In the genomic region with DNA sequence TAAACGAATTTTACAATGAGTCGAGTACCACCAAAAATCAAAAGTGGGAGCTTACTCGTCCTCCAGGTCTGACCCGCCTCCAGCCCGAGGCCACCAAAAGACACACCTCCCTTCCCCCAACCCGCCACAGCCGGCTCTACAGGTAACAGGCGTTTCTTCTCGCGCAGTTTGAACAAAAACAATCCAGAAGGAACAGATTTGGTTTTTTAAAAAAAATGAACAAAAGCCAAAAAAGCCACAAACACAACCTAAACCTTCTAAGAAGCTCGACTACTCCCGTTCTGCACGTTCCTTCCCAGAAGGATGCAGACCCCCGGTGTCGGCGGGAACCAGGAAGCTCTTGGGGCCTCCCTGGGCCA, we compare ENCODE assay signal across 8 cellular contexts. TPM values are rescaled to one million over a fixed set of nuclear protein-coding genes. Genes with fewer than 3 reads are reported as not detected.
DNase-seq lines count a peak whose midpoint lies in the region; ATAC-seq and TF ChIP-seq lines count a peak whose summit lies in the region.

No MANE protein-coding gene starts in this region.

- H3K9me1 ChIP-seq in IMR-90 (ENCODE audit: insufficient read depth, low read length): 0 out of 2 replicates have a peak, but pooled peaks cover 3% of the 10 kb centered on the region

- intact Hi-C loops in IMR-90 (cut with micrococcal nuclease): loop anchor here (5.0 kb wide), 1 partner anchor 56 kb away; no protein-coding TSS in a partner anchor
- intact Hi-C loops in MCF 10A (cut with micrococcal nuclease): loop anchor here (2.0 kb wide), 1 partner anchor 22 kb away; no protein-coding TSS in a partner anchor
- intact Hi-C loops in left colon (cut with DNase I, micrococcal nuclease): no loop called here

- peak overlapping the region; percentile 55; the same call in 1 of the 2 replicates for H3K56ac ChIP-seq in IMR-90 (ENCODE audit: extremely low read depth, insufficient read depth, low read length)

- no peak overlapping the region for H2BK120ac ChIP-seq in IMR-90 (ENCODE audit: low read depth, low read length)

- TF ChIP-seq RAD21 in IMR-90 (IDR thresholded peaks at IDR 0.05; ENCODE audit: low read length): no peak

- H3K27me3 Mint-ChIP-seq in MCF 10A (ENCODE audit: insufficient read depth, unreplicated experiment): no peaks in the 10 kb centered on the region

- H4K8ac ChIP-seq in IMR-90 (ENCODE audit: low read depth in 2 of 2, low read length in 2 of 2): peak overlapping the region in 1 of 2 experiments; percentile 67; a peak in 1 of 4 replicates

- no peak overlapping the region for H4K91ac ChIP-seq in IMR-90 (ENCODE audit: insufficient read depth, low read depth, low read length)

- CTCF ChIA-PET in IMR-90 (lab: Yijun Ruan, JAX) (interaction anchor here (1.3 kb wide), 1 partner anchor 18 kb away, joined by 5 read pairs; no protein-coding TSS in a partner anchor), MCF 10A (lab: Yijun Ruan, JAX) (interaction anchor here (0.6 to 4.0 kb wide), 5 partner anchors 18 to 452 kb away, joined by 3 to 29 read pairs (median 3); no protein-coding TSS in a partner anchor)

- H4K20me1 ChIP-seq in IMR-90 (ENCODE audit: insufficient read depth, low read length): peaks cover 5% of the 10 kb centered on the region; the same call in 1 of the 2 replicates

- peak overlapping the region; percentile 98 for H2AFZ ChIP-seq in IMR-90 (replicated peaks; ENCODE audit: low read length, poor library complexity)

- no peaks in the 10 kb centered on the region for H3K36me3 ChIP-seq in IMR-90 (ENCODE audit: control insufficient read depth, insufficient read depth, low read length)

- no peaks in the 10 kb centered on the region for H3K9me3 ChIP-seq in IMR-90 (ENCODE audit: control insufficient read depth, insufficient read depth, low read length)

- dilution Hi-C loops in IMR-90 (cut with HindIII; ENCODE audit: low sequenced_read_pairs, unreplicated experiment): no loop called here

- H3K9ac ChIP-seq in IMR-90 (ENCODE audit: low read depth, low read length): peak overlapping the region; percentile 84

- peak overlapping the region; percentile 88 for H3K4me3 ChIP-seq in IMR-90 (ENCODE audit: insufficient read depth, low read depth, low read length)

- in situ Hi-C loops in IMR-90 (cut with MboI; ENCODE audit: low sequenced_read_pairs): no loop called here

- POLR2A ChIA-PET in IMR-90 (lab: Charles Lee; ENCODE audit: unreplicated experiment): interaction anchor here (0.6 to 1.2 kb wide), 2 partner anchors 132 to 393 kb away, joined by 3 to 4 read pairs; no protein-coding TSS in a partner anchor
- POLR2A ChIA-PET in MCF 10A (lab: Yijun Ruan, JAX): interaction anchor here (0.7 to 2.3 kb wide), 21 partner anchors 8 to 1965 kb away, joined by 3 to 43 read pairs (median 4); partner anchors contain the start of genes MRPL57 and SKA3

- H3K36me3 Mint-ChIP-seq in MCF 10A (ENCODE audit: insufficient read depth, unreplicated experiment): no peaks in the 10 kb centered on the region

- H3K23ac ChIP-seq in IMR-90 (ENCODE audit: low read depth, low read length): 0 out of 2 replicates have a peak overlapping the region, but pooled peaks have one; percentile 46

- no peaks in the 10 kb centered on the region for H3K9me3 Mint-ChIP-seq in MCF 10A (ENCODE audit: unreplicated experiment)

- no peak overlapping the region for H3K14ac ChIP-seq in IMR-90 (replicated peaks; ENCODE audit: low read depth, low read length)

- no peak overlapping the region for H2BK20ac ChIP-seq in IMR-90 (ENCODE audit: low read depth, low read length)

- peak overlapping the region; percentile 88 for H3K4me3 Mint-ChIP-seq in MCF 10A (ENCODE audit: unreplicated experiment)

- TF ChIP-seq CTCF in IMR-90 (conservative IDR thresholded peaks at IDR 0.05; ENCODE audit: low read depth, low read length) (no peak), MCF 10A (IDR thresholded peaks at IDR 0.05; ENCODE audit: unreplicated experiment) (no peak)

- no peak overlapping the region for H2AK9ac ChIP-seq in IMR-90 (replicated peaks; ENCODE audit: low read depth, low read length, poor library complexity)

- H3K4me1 ChIP-seq in IMR-90 (ENCODE audit: control insufficient read depth, insufficient read depth, low read length): no peaks in the 10 kb centered on the region

- peaks cover 22% of the 10 kb centered on the region for H3K4me1 Mint-ChIP-seq in MCF 10A (ENCODE audit: insufficient read depth, unreplicated experiment)

- no peaks in the 10 kb centered on the region for H3K27me3 ChIP-seq in IMR-90 (ENCODE audit: control insufficient read depth, insufficient read depth, low read length)

- peak overlapping the region; percentile 76 for H3K27ac ChIP-seq in IMR-90 (ENCODE audit: insufficient read depth, low read length)

- 0% methylated on average over 6 of the region's 16 CpGs; no CpG with 5 or more reads in 1 of the 2 experiments for WGBS in IMR-90 (ENCODE audit: extremely low coverage in 2 of 2, insufficient read length in 1 of 2), 2 experiments

- no peak for TF ChIP-seq POLR2A in IMR-90 (IDR thresholded peaks at IDR 0.05; ENCODE audit: low read depth, low read length)

- H4K5ac ChIP-seq in IMR-90 (ENCODE audit: low read depth, low read length): no peak overlapping the region

- no peak overlapping the region for H3K4ac ChIP-seq in IMR-90 (ENCODE audit: low read depth, low read length)

- H3K79me1 ChIP-seq in IMR-90 (ENCODE audit: low read depth in 1 of 2, low read length in 2 of 2): peaks cover 11 to 23% of the 10 kb centered on the region in 2 experiments

- no peak overlapping the region for H2BK5ac ChIP-seq in IMR-90 (ENCODE audit: low read depth, low read length, poor library complexity, severe bottlenecking)

- peak overlapping the region; percentile 75 for H3K27ac Mint-ChIP-seq in MCF 10A (ENCODE audit: low read depth, unreplicated experiment)

- H2AK5ac ChIP-seq in IMR-90 (ENCODE audit: low read depth, low read length): no peak overlapping the region

- H3K18ac ChIP-seq in IMR-90 (ENCODE audit: low read depth, low read length): no peak overlapping the region

- DNase-seq in DMS 273 (lab: John Stamatoyannopoulos, UW; ENCODE audit: unreplicated experiment) (peak; percentile 60), IMR-90 (no peak), T-helper 2 cell (peak in 3 of 5 experiments; percentile 25 to 71 (median 36)), MCF 10A (ENCODE audit: unreplicated experiment) (peak; percentile 65), left colon (peak; percentile 62 to 77)
- DNase-seq in stimulated activated CD4-positive, alpha-beta T cell treated with anti-CD3 and anti-CD28 coated beads, TNF-alpha, amount 100 ng/mL, for 24 hours (ENCODE audit: low read depth in 3 of 3): peak; percentile 15 to 56 (median 28)

- no TSS peak for BruUV-seq in IMR-90 (replicated peaks; lab: Mats Ljungman, UMichigan)
- BruUV-seq in MCF 10A (replicated peaks; lab: Mats Ljungman, UMichigan): no TSS peak

- no peak overlapping the region for H2BK15ac ChIP-seq in IMR-90 (ENCODE audit: low read depth, low read length)

- ATAC-seq in GM21367 (IDR thresholded peaks at IDR 0.05; ENCODE audit: unreplicated experiment): peak; percentile 39
- no peak for ATAC-seq in IMR-90 (ENCODE audit: low read depth)
- ATAC-seq in left colon: peak; percentile 59
- ATAC-seq in HG03521 (IDR thresholded peaks at IDR 0.05; ENCODE audit: unreplicated experiment): no peak

- H3K4me2 ChIP-seq in IMR-90 (ENCODE audit: low read depth, low read length): peak overlapping the region; percentile 87

TF ChIP-seq in IMR-90, 13 proteins besides CTCF, POLR2A, EP300 and RAD21:
- TF ChIP-seq SMC3 (IDR thresholded peaks at IDR 0.05; ENCODE audit: low read depth, low read length) (no peak), RFX5 (IDR thresholded peaks at IDR 0.05; ENCODE audit: low read depth, low read length) (no peak), MAZ (IDR thresholded peaks at IDR 0.05; ENCODE audit: borderline replicate concordance, low read depth, low read length) (no peak)

RNA-seq across cellular contexts. Expression of gene ZDHHC20, which starts 0.7 kb away (rescaled TPM):
- total RNA-seq in IMR-90 (2012; rRNA removed): 72.4 and 104 TPM in 2 replicates
- 11.6 and 16.1 TPM in 2 replicates for polyA plus RNA-seq in IMR-90 (2012; rRNA removed)
- 13.1 and 14.4 TPM in 2 replicates for polyA plus RNA-seq in IMR-90 (2012; cell fraction: cytosol; rRNA removed)
- 3.6 and 7.1 TPM in 2 replicates for polyA plus RNA-seq in IMR-90 (2012; cell fraction: nucleus; rRNA removed; ENCODE audit: low replicate concordance)
- total RNA-seq in MCF 10A (2022): 33.5 and 42.2 TPM in 2 replicates
- 10 to 100 TPM; 76.3 to 76.9 TPM for total RNA-seq in left colon

Comparison
In these comparisons a context has a peak if more than half of its experiments do, and no peak if none do; other contexts are left out.
1. ATAC-seq: peak in GM21367 (single experiment) and left colon (single experiment); none in IMR-90 (single experiment) and HG03521 (single experiment).
2. intact Hi-C loops: an anchor here in IMR-90 (5.0 kb wide) and MCF 10A (2.0 kb wide); none called in left colon.